16 cellular contexts compared by ENCODE assay signal in genomic region chr9:106980551-106981101, GRCh38.
DNase-seq lines count a peak whose midpoint lies in the region; ATAC-seq and TF ChIP-seq lines count a peak whose summit lies in the region.
"Had no signal": no experiment of that assay in that cellular context is flagged by ENCODE, and none has a peak within 500 bp of the region (broad histone marks: within the 10 kb centered on the region; RNA-seq: fewer than 3 reads in every experiment).

No MANE protein-coding gene starts in this region.

- H4K8ac ChIP-seq in mesenchymal stem cell (ENCODE audit: low read length) = no peak overlapping the region

- 94% methylated on average over 2 of the region's 2 CpGs for WGBS in mesenchymal stem cell

- POLR2A ChIA-PET in WTC11 (lab: Charles Lee) = no interaction called here

- H2BK5ac ChIP-seq in mesenchymal stem cell (ENCODE audit: low read depth, low read length, poor library complexity, severe bottlenecking) = no peak overlapping the region

- no peak overlapping the region for H3K4me2 ChIP-seq in mesenchymal stem cell (ENCODE audit: low read length, poor library complexity, severe bottlenecking)
- H3K4me2 ChIP-seq: BLaER1, hepatocyte had no signal

- no peak overlapping the region for H2BK120ac ChIP-seq in mesenchymal stem cell (ENCODE audit: low read depth, low read length)

- H3K4me3 ChIP-seq in mesenchymal stem cell (ENCODE audit: insufficient read depth in 1 of 2, low read depth in 1 of 2, low read length in 2 of 2) (no peak overlapping the region), H7 (ENCODE audit: insufficient read depth, low read depth, low read length) (no peak overlapping the region)
- H3K4me3 ChIP-seq: BLaER1, hepatocyte, right lobe of liver, SJSA1 had no signal

- no peak overlapping the region for H3K23ac ChIP-seq in mesenchymal stem cell (ENCODE audit: low read length in 2 of 2)

- H3K27me3 ChIP-seq in mesenchymal stem cell (ENCODE audit: control insufficient read depth in 1 of 2, insufficient read depth in 1 of 2, low read length in 2 of 2) = no peaks in the 10 kb centered on the region
- H3K27me3 ChIP-seq in H7 (ENCODE audit: control insufficient read depth, insufficient read depth, low read length) = no peaks in the 10 kb centered on the region
- H3K27me3 ChIP-seq: BLaER1, hepatocyte, right lobe of liver, SJSA1 had no signal

- H2AFZ ChIP-seq in mesenchymal stem cell (ENCODE audit: low read depth, low read length) = no peak overlapping the region
- H2AFZ ChIP-seq: hepatocyte had no signal

- CTCF ChIA-PET in WTC11 (lab: Charles Lee) = no interaction called here

- H3K27ac ChIP-seq in mesenchymal stem cell (ENCODE audit: low read length, poor library complexity, severe bottlenecking) = peak overlapping the region; percentile 9
- H3K27ac ChIP-seq: BLaER1, hepatocyte, right lobe of liver, SJSA1 had no signal

- no peak overlapping the region for H2BK15ac ChIP-seq in mesenchymal stem cell (ENCODE audit: low read depth, poor library complexity, severe bottlenecking)

- peaks cover 24% of the 10 kb centered on the region for H3K79me1 ChIP-seq in mesenchymal stem cell (replicated peaks; ENCODE audit: low read length, poor library complexity, severe bottlenecking)

- no peaks in the 10 kb centered on the region for H3K27me3 Mint-ChIP-seq in WTC11 (ENCODE audit: low read depth)
- H3K27me3 Mint-ChIP-seq: activated naive CD4-positive, alpha-beta T cell treated with anti-CD3 and anti-CD28 coated beads, Interleukin-2, amount 50 U/mL, for 24 hours; stimulated activated naive CD8-positive, alpha-beta T cell treated with anti-CD3 and anti-CD28 coated beads, Interleukin-15, Interleukin-2, amounts not matched to agents 100 ng/mL and 50 ng/mL, for 24 hours had no signal

- H3K4me1 Mint-ChIP-seq in WTC11 = no peaks in the 10 kb centered on the region
- H3K4me1 Mint-ChIP-seq: activated naive CD4-positive, alpha-beta T cell treated with anti-CD3 and anti-CD28 coated beads, Interleukin-2, amount 50 U/mL, for 24 hours had no signal

- H2AK5ac ChIP-seq in mesenchymal stem cell (ENCODE audit: low read length, severe bottlenecking) = no peak overlapping the region

- H3K14ac ChIP-seq in mesenchymal stem cell (ENCODE audit: low read length in 2 of 2) = no peak overlapping the region

- no peak for TF ChIP-seq CTCF in WTC11 (IDR thresholded peaks at IDR 0.05)

- DNase-seq in ELR (ENCODE audit: low read depth) (peak; percentile 7), WTC11 (ENCODE audit: low spot score) (no peak), mesenchymal stem cell (no peak), NCI-H2171 treated with DMSO at 0.1 percent for 48 hours (lab: John Stamatoyannopoulos, UW) (no peak), H7 (no peak)
- DNase-seq: erythroblast, NCI-H2081, right lobe of liver had no signal

- H3K9ac ChIP-seq in mesenchymal stem cell (ENCODE audit: low read length) = no peak overlapping the region
- H3K9ac ChIP-seq: BLaER1 had no signal

- H2BK12ac ChIP-seq in mesenchymal stem cell (ENCODE audit: low read length in 2 of 2) = no peak overlapping the region

- no peaks in the 10 kb centered on the region for H3K9me3 ChIP-seq in mesenchymal stem cell (ENCODE audit: control insufficient read depth, low read length)
- H3K9me3 ChIP-seq: BLaER1, right lobe of liver, SJSA1 had no signal

- no peak overlapping the region for H3K4me3 Mint-ChIP-seq in WTC11
- H3K4me3 Mint-ChIP-seq: activated naive CD4-positive, alpha-beta T cell treated with anti-CD3 and anti-CD28 coated beads, Interleukin-2, amount 50 U/mL, for 24 hours; stimulated activated naive CD8-positive, alpha-beta T cell treated with anti-CD3 and anti-CD28 coated beads, Interleukin-15, Interleukin-2, amounts not matched to agents 100 ng/mL and 50 ng/mL, for 24 hours had no signal

- H3K27ac Mint-ChIP-seq in WTC11 = peak overlapping the region; percentile 22; the same call in 1 of the 2 replicates
- H3K27ac Mint-ChIP-seq: activated naive CD4-positive, alpha-beta T cell treated with anti-CD3 and anti-CD28 coated beads, Interleukin-2, amount 50 U/mL, for 24 hours; stimulated activated naive CD8-positive, alpha-beta T cell treated with anti-CD3 and anti-CD28 coated beads, Interleukin-15, Interleukin-2, amounts not matched to agents 100 ng/mL and 50 ng/mL, for 24 hours had no signal

- no peak overlapping the region for H4K91ac ChIP-seq in mesenchymal stem cell (ENCODE audit: low read length)

- H3K4me1 ChIP-seq in mesenchymal stem cell (ENCODE audit: control insufficient read depth, insufficient read depth, low read depth, low read length) = peaks cover 6% of the 10 kb centered on the region
- H3K4me1 ChIP-seq: BLaER1, right lobe of liver, SJSA1 had no signal

- no peaks in the 10 kb centered on the region for H3K9me3 Mint-ChIP-seq in WTC11
- H3K9me3 Mint-ChIP-seq: activated naive CD4-positive, alpha-beta T cell treated with anti-CD3 and anti-CD28 coated beads, Interleukin-2, amount 50 U/mL, for 24 hours had no signal

- peaks cover 80% of the 10 kb centered on the region for H3K36me3 Mint-ChIP-seq in WTC11
- H3K36me3 Mint-ChIP-seq: activated naive CD4-positive, alpha-beta T cell treated with anti-CD3 and anti-CD28 coated beads, Interleukin-2, amount 50 U/mL, for 24 hours had no signal

- H3K36me3 ChIP-seq in mesenchymal stem cell (ENCODE audit: control insufficient read depth in 1 of 2, insufficient read depth in 2 of 2, low read depth in 1 of 2, low read length in 2 of 2) (peaks cover 36 to 58% of the 10 kb centered on the region in 2 experiments), H7 (replicated peaks; ENCODE audit: control insufficient read depth, insufficient read depth, low read length) (peaks cover 19% of the 10 kb centered on the region)
- H3K36me3 ChIP-seq: right lobe of liver had no signal

- no peak overlapping the region for H3K4ac ChIP-seq in mesenchymal stem cell (ENCODE audit: low read depth in 1 of 2, low read length in 2 of 2)

- ATAC-seq in GM21447 (IDR thresholded peaks at IDR 0.05; ENCODE audit: unreplicated experiment) (peak; percentile 25), WTC11 (no peak), GM18909 (IDR thresholded peaks at IDR 0.05; ENCODE audit: poor library complexity, unreplicated experiment) (no peak), GM19467 (IDR thresholded peaks at IDR 0.05; ENCODE audit: unreplicated experiment) (no peak)
- ATAC-seq: right lobe of liver had no signal

- no peak overlapping the region for H3K18ac ChIP-seq in mesenchymal stem cell (ENCODE audit: low read depth in 1 of 2, low read length in 2 of 2)

TF ChIP-seq in WTC11, 78 proteins besides CTCF, POLR2A, EP300 and RAD21:
- TF ChIP-seq ATF3 (CRISPR knock-in tag; conservative IDR thresholded peaks at IDR 0.05) (no peak), NR3C1 (CRISPR knock-in tag; conservative IDR thresholded peaks at IDR 0.05; ENCODE audit: low read depth) (no peak), MXD4 (CRISPR knock-in tag; IDR thresholded peaks at IDR 0.05; ENCODE audit: borderline replicate concordance) (no peak), KAT7 (CRISPR knock-in tag; IDR thresholded peaks at IDR 0.05; ENCODE audit: borderline replicate concordance) (no peak), GRHL2 (CRISPR knock-in tag; IDR thresholded peaks at IDR 0.05; ENCODE audit: insufficient replicate concordance, severe bottlenecking) (no peak), AR (CRISPR knock-in tag; IDR thresholded peaks at IDR 0.05) (no peak), ETV6 (CRISPR knock-in tag; IDR thresholded peaks at IDR 0.05) (no peak)
- TF ChIP-seq, protein P1, sequence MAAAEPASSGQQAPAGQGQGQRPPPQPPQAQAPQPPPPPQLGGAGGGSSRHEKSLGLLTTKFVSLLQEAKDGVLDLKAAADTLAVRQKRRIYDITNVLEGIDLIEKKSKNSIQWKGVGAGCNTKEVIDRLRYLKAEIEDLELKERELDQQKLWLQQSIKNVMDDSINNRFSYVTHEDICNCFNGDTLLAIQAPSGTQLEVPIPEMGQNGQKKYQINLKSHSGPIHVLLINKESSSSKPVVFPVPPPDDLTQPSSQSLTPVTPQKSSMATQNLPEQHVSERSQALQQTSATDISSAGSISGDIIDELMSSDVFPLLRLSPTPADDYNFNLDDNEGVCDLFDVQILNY (CRISPR knock-in tag; IDR thresholded peaks at IDR 0.05) = no peak
